2 cellular contexts compared by ENCODE assay signal in genomic region chr7:130650616-130651015, GRCh38.
TF ChIP-seq lines count a peak whose summit lies in the region.

No MANE protein-coding gene starts in this region.

TF ChIP-seq in IMR-90, 13 proteins besides CTCF, POLR2A, EP300 and RAD21 (continued from another document):
- TF ChIP-seq ELK1 (IDR thresholded peaks at IDR 0.05; ENCODE audit: borderline replicate concordance, low read depth, low read length) (no peak), MAZ (IDR thresholded peaks at IDR 0.05; ENCODE audit: borderline replicate concordance, low read depth, low read length) (no peak), BHLHE40 (IDR thresholded peaks at IDR 0.05; ENCODE audit: low read depth, low read length) (no peak), CHD1 (IDR thresholded peaks at IDR 0.05; ENCODE audit: low read depth, low read length) (no peak), NFE2L2 (IDR thresholded peaks at IDR 0.05; ENCODE audit: low read depth, low read length) (no peak), CEBPB (IDR thresholded peaks at IDR 0.05; ENCODE audit: low read depth, low read length) (no peak), RFX5 (IDR thresholded peaks at IDR 0.05; ENCODE audit: low read depth, low read length) (no peak), MXI1 (IDR thresholded peaks at IDR 0.05; ENCODE audit: borderline replicate concordance, low read depth, low read length) (no peak), MAFK (IDR thresholded peaks at IDR 0.05; ENCODE audit: low read depth, low read length) (no peak)
- TF ChIP-seq, protein P1, sequence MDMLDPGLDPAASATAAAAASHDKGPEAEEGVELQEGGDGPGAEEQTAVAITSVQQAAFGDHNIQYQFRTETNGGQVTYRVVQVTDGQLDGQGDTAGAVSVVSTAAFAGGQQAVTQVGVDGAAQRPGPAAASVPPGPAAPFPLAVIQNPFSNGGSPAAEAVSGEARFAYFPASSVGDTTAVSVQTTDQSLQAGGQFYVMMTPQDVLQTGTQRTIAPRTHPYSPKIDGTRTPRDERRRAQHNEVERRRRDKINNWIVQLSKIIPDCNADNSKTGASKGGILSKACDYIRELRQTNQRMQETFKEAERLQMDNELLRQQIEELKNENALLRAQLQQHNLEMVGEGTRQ (IDR thresholded peaks at IDR 0.05; ENCODE audit: low read depth, low read length) = no peak

TF ChIP-seq in SK-N-SH, 30 proteins besides CTCF, POLR2A, EP300 and RAD21 (continued from another document):
- TF ChIP-seq ZBTB33 (IDR thresholded peaks at IDR 0.05; ENCODE audit: borderline replicate concordance, low read depth) (no peak), SIN3A (IDR thresholded peaks at IDR 0.05; ENCODE audit: borderline replicate concordance, low read depth, low read length) (no peak), JUND (IDR thresholded peaks at IDR 0.05) (no peak), ELF1 (IDR thresholded peaks at IDR 0.05) (no peak), FOXJ3 (CRISPR knock-in tag; IDR thresholded peaks at IDR 0.05) (no peak), RFX5 (IDR thresholded peaks at IDR 0.05; ENCODE audit: low read length) (no peak), USF1 (IDR thresholded peaks at IDR 0.05; ENCODE audit: borderline replicate concordance, low read depth) (no peak), CHD2 (IDR thresholded peaks at IDR 0.05; ENCODE audit: low read length, partially characterized antibody) (no peak), NFIC (IDR thresholded peaks at IDR 0.05; ENCODE audit: borderline replicate concordance) (no peak), FOXM1 (IDR thresholded peaks at IDR 0.05; ENCODE audit: low read depth) (no peak), EZH2phosphoT487 (IDR thresholded peaks at IDR 0.05; ENCODE audit: borderline replicate concordance, low read depth) (no peak)
